In genomic region chr14:43475762-43476161, GRCh38 we compare ENCODE assay signal across 13 cellular contexts.
"Had no signal": no experiment of that assay in that cellular context is flagged by ENCODE, and none has a peak within 500 bp of the region (broad histone marks: within the 10 kb centered on the region; RNA-seq: fewer than 3 reads in every experiment).

No MANE protein-coding gene starts in this region.

- H3K27me3 ChIP-seq: right atrium auricular region, transverse colon had no signal

- H3K4me1 ChIP-seq: right atrium auricular region, transverse colon had no signal

- H3K9me3 ChIP-seq: right atrium auricular region, transverse colon had no signal

- H3K4me3 ChIP-seq: right atrium auricular region, skin epidermis, transverse colon had no signal

- ATAC-seq: stimulated activated naive CD8-positive, alpha-beta T cell treated with anti-CD3 and anti-CD28 coated beads, Interleukin-15, Interleukin-2, amounts not matched to agents 100 U/mL and 50 U/mL, for 24 hours had no signal

- H3K27ac ChIP-seq: right atrium auricular region, skin epidermis, transverse colon had no signal

- DNase-seq: activated CD4-positive, alpha-beta T cell treated with anti-CD3 and anti-CD28 coated beads, Interleukin-2, amount 10 ng/mL, durations not matched to agents 7 days and 5 days; activated CD4-positive, CD25-positive, alpha-beta regulatory T cell; activated CD8-positive, alpha-beta memory T cell treated with anti-CD3 and anti-CD28 coated beads for 24 hours; activated gamma-delta T cell treated with Interleukin-2 at 50 U/mL for 16 hours; cortex of kidney; effector CD8-positive, alpha-beta T cell; foreskin melanocyte; posterior cingulate gyrus; stimulated activated CD4-positive, alpha-beta T cell treated with anti-CD3 and anti-CD28 coated beads, Interleukin-4, amount 100 ng/mL, for 24 hours; stimulated activated naive CD8-positive, alpha-beta T cell treated with anti-CD3 and anti-CD28 coated beads, Interleukin-15, Interleukin-2, amounts not matched to agents 100 U/mL and 50 U/mL, for 24 hours; transverse colon had no signal

- H3K36me3 ChIP-seq: right atrium auricular region, transverse colon had no signal
